ENCODE assay signal across 1 cellular context in the genomic region with DNA sequence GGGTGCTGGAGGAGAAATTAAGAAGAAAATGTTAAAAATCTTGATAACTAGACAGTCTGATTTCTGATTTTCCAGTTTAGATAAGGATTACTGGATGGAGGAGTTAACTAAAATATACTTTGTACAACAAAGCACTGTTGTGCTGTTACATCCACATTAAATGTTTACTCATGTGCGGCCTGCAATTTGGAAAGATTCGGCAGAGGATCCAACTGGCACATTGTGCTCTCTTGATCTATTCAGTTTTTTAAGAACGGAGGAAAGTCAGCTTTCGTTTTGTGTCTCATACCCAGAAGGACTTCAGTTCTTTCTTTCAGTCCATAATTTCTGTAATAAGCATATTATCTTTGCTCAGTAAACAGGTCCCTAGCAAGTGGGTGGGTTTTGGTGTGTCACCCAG.
TF ChIP-seq lines count a peak whose summit lies in the region.

No MANE protein-coding gene starts in this region.

TF ChIP-seq in HepG2, 621 proteins besides CTCF, POLR2A, EP300 and RAD21:
- TF ChIP-seq PTBP1 (IDR thresholded peaks at IDR 0.05; ENCODE audit: low read depth, low read length, poor library complexity, severe bottlenecking) (no peak), CC2D1A (CRISPR knock-in tag; IDR thresholded peaks at IDR 0.05) (no peak), SAP130 (CRISPR knock-in tag; IDR thresholded peaks at IDR 0.05; ENCODE audit: low read depth) (no peak), GTF3A (CRISPR knock-in tag; conservative IDR thresholded peaks at IDR 0.05) (no peak), BRD4 (CRISPR knock-in tag; IDR thresholded peaks at IDR 0.05) (no peak), ZNF788 (CRISPR knock-in tag; IDR thresholded peaks at IDR 0.05; ENCODE audit: borderline replicate concordance) (no peak), ATF7 (IDR thresholded peaks at IDR 0.05) (no peak), ATF7 (CRISPR knock-in tag; IDR thresholded peaks at IDR 0.05) (no peak), ZNF816 (CRISPR knock-in tag; IDR thresholded peaks at IDR 0.05; ENCODE audit: borderline replicate concordance) (no peak), SALL2 (CRISPR knock-in tag; IDR thresholded peaks at IDR 0.05) (no peak), KAT8 (CRISPR knock-in tag; IDR thresholded peaks at IDR 0.05) (no peak), THYN1 (CRISPR knock-in tag; IDR thresholded peaks at IDR 0.05; ENCODE audit: borderline replicate concordance, low read depth) (no peak)
- TF ChIP-seq, protein P1, sequence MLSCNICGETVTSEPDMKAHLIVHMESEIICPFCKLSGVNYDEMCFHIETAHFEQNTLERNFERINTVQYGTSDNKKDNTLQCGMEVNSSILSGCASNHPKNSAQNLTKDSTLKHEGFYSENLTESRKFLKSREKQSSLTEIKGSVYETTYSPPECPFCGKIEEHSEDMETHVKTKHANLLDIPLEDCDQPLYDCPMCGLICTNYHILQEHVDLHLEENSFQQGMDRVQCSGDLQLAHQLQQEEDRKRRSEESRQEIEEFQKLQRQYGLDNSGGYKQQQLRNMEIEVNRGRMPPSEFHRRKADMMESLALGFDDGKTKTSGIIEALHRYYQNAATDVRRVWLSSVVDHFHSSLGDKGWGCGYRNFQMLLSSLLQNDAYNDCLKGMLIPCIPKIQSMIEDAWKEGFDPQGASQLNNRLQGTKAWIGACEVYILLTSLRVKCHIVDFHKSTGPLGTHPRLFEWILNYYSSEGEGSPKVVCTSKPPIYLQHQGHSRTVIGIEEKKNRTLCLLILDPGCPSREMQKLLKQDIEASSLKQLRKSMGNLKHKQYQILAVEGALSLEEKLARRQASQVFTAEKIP (CRISPR knock-in tag; IDR thresholded peaks at IDR 0.05; ENCODE audit: borderline replicate concordance): no peak
- TF ChIP-seq, protein P2, sequence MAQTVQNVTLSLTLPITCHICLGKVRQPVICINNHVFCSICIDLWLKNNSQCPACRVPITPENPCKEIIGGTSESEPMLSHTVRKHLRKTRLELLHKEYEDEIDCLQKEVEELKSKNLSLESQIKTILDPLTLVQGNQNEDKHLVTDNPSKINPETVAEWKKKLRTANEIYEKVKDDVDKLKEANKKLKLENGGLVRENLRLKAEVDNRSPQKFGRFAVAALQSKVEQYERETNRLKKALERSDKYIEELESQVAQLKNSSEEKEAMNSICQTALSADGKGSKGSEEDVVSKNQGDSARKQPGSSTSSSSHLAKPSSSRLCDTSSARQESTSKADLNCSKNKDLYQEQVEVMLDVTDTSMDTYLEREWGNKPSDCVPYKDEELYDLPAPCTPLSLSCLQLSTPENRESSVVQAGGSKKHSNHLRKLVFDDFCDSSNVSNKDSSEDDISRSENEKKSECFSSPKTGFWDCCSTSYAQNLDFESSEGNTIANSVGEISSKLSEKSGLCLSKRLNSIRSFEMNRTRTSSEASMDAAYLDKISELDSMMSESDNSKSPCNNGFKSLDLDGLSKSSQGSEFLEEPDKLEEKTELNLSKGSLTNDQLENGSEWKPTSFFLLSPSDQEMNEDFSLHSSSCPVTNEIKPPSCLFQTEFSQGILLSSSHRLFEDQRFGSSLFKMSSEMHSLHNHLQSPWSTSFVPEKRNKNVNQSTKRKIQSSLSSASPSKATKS (CRISPR knock-in tag; IDR thresholded peaks at IDR 0.05): no peak
- TF ChIP-seq, protein P3, sequence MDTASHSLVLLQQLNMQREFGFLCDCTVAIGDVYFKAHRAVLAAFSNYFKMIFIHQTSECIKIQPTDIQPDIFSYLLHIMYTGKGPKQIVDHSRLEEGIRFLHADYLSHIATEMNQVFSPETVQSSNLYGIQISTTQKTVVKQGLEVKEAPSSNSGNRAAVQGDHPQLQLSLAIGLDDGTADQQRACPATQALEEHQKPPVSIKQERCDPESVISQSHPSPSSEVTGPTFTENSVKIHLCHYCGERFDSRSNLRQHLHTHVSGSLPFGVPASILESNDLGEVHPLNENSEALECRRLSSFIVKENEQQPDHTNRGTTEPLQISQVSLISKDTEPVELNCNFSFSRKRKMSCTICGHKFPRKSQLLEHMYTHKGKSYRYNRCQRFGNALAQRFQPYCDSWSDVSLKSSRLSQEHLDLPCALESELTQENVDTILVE (CRISPR knock-in tag; IDR thresholded peaks at IDR 0.05): no peak
